Comparison of ENCODE assay signal across 9 cellular contexts in the genomic region with DNA sequence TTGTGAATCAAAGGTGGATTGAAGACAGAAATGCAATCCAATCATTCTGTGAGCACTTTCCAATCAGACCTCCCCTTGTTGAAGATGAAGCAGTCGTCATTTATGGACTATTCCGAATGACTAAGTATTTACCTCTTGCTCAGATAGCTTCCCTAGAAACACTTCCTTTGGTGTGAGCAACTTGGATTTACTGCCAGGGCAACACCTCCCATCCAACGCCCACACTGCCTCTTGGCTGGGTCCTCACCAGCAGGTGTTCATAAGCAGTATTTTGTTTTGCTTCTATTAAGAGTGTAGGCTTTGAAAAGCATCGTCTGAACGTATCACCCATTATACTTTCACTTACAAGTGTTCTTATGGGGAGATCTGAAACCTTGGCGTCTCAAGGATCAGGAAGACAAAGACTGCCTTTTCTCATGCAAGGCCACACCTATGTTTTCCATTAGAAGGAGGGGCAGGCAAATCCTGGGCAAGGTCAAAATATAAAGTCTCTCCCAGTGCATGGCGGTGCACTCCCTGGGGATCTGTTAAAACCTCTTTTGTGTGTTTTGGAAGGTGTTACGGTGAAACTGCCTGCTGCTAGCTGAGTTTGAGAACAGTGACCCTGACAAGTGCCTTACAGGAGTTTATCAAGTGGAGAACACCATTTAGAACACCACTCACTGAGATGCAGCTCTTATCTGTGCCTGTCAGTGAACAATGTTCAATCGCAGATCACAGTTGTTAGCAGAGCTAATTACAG. TPM values are rescaled to one million over a fixed set of nuclear protein-coding genes. Genes with fewer than 3 reads are reported as not detected.
DNase-seq lines count a peak whose midpoint lies in the region; ATAC-seq, FAIRE-seq and TF ChIP-seq lines count a peak whose summit lies in the region.
"Had no signal": no experiment of that assay in that cellular context is flagged by ENCODE, and none has a peak within 500 bp of the region (broad histone marks: within the 10 kb centered on the region; RNA-seq: fewer than 3 reads in every experiment).

No MANE protein-coding gene starts in this region.

- H3K4me3 ChIP-seq in MG63 (no peak overlapping the region), cardiac muscle cell (no peak overlapping the region), small intestine (ENCODE audit: low read depth in 1 of 2, low read length in 2 of 2) (no peak overlapping the region)

- WGBS in small intestine, 3 donors = 12 to 42% (median 30%) methylated on average over 9 of the region's 9 CpGs

- CTCF ChIA-PET in RWPE1 (lab: Yijun Ruan, JAX) = no interaction called here

- FAIRE-seq in small intestine (lab: Jason Lieb, UNC) = no peak

- no peaks in the 10 kb centered on the region for H3K9me3 ChIP-seq in MG63
- H3K9me3 ChIP-seq in cardiac muscle cell (ENCODE audit: low read depth) = no peaks in the 10 kb centered on the region
- H3K9me3 ChIP-seq in small intestine (ENCODE audit: control insufficient read depth, low read depth) = no peaks in the 10 kb centered on the region

- H3K27me3 ChIP-seq in MG63 (no peaks in the 10 kb centered on the region), cardiac muscle cell (no peaks in the 10 kb centered on the region), small intestine (ENCODE audit: control insufficient read depth in 2 of 2, insufficient read depth in 2 of 2, low read length in 2 of 2) (no peaks in the 10 kb centered on the region)

- H3K36me3 ChIP-seq in MG63 (no peaks in the 10 kb centered on the region), cardiac muscle cell (no peaks in the 10 kb centered on the region), small intestine (ENCODE audit: control insufficient read depth in 2 of 2, insufficient read depth in 2 of 2, low read length in 2 of 2) (no peaks in the 10 kb centered on the region)

- no peak overlapping the region for H3K27ac ChIP-seq in RWPE1
- H3K27ac ChIP-seq in cardiac muscle cell = peak overlapping the region; percentile 60
- peak overlapping the region; percentile 0 to 81 for H3K27ac ChIP-seq in small intestine (ENCODE audit: low read depth in 1 of 2, low read length in 1 of 2)

- POLR2A ChIA-PET in RWPE1 (lab: Yijun Ruan, JAX; ENCODE audit: low non-redundant PET) = no interaction called here

- ATAC-seq in HG03457 (IDR thresholded peaks at IDR 0.05; ENCODE audit: unreplicated experiment) (no peak), HG03354 (IDR thresholded peaks at IDR 0.05; ENCODE audit: poor library complexity, severe bottlenecking, unreplicated experiment) (no peak)

- DNase-seq in MG63 (peak; percentile 50), RWPE1 (ENCODE audit: low spot score) (peak; percentile 82), cardiac muscle cell (ENCODE audit: low read depth in 1 of 2, low spot score in 1 of 2) (peak; percentile 32 to 65), small intestine (peak; percentile 88), NCI-H1930 (lab: John Stamatoyannopoulos, UW) (no peak)
- DNase-seq in stimulated activated CD4-positive, alpha-beta T cell treated with anti-CD3 and anti-CD28 coated beads, Interleukin-15, amount 100 ng/mL, for 24 hours = no peak
- DNase-seq: retina had no signal

- H3K4me1 ChIP-seq in cardiac muscle cell (ENCODE audit: low read depth) (peaks cover 37% of the 10 kb centered on the region), small intestine (ENCODE audit: control insufficient read depth in 2 of 2, insufficient read depth in 1 of 2, low read depth in 1 of 2, low read length in 1 of 2) (peaks cover 0 to 1% of the 10 kb centered on the region in 2 donors)

- TF ChIP-seq CTCF in RWPE1 (conservative IDR thresholded peaks at IDR 0.05; ENCODE audit: low read depth) (no peak), cardiac muscle cell (IDR thresholded peaks at IDR 0.05; ENCODE audit: low read depth, low read length) (no peak)

RNA-seq across cellular contexts. Expression of a gene that starts 10.6 kb away (rescaled TPM):
- 5.2 and 6.9 TPM in 2 replicates for total RNA-seq in MG63 (2014; rRNA removed; shearing (Covaris generic); ENCODE audit: low replicate concordance)
- total RNA-seq in cardiac muscle cell = 5.2 and 11.4 TPM in 2 replicates
- 27.0 and 32.3 TPM in 2 replicates for polyA plus RNA-seq in cardiac muscle cell
- polyA plus RNA-seq in small intestine = 1 to 10 TPM; 3.6 to 6.4 (median 4.3) TPM

RNA-seq across cellular contexts. Expression of a gene that starts 32.4 kb away (rescaled TPM):
- 2.5 and 12.2 TPM in 2 replicates for total RNA-seq in MG63 (2014; rRNA removed; shearing (Covaris generic); ENCODE audit: low replicate concordance)
- 0.06 and 0.46 TPM in 2 replicates for total RNA-seq in cardiac muscle cell
- 0.31 and 1.6 TPM in 2 replicates for polyA plus RNA-seq in cardiac muscle cell
- polyA plus RNA-seq in small intestine = 1 to 10 TPM; 4.2 to 7.8 (median 4.9) TPM

Comparison
In these comparisons a context has a peak if more than half of its experiments do, and no peak if none do; other contexts are left out.
1. DNase-seq: peak in MG63 (single experiment), RWPE1 (single experiment), cardiac muscle cell (2 of 2) and small intestine (single experiment); none in NCI-H1930 (0 of 2) and stimulated activated CD4-positive, alpha-beta T cell treated with anti-CD3 and anti-CD28 coated beads, Interleukin-15, amount 100 ng/mL, for 24 hours (single experiment).